In genomic region chr22:41181349-41182241, GRCh38 we compare ENCODE assay signal across 10 cellular contexts. TPM values are rescaled to one million over a fixed set of nuclear protein-coding genes. Genes with fewer than 3 reads are reported as not detected.
DNase-seq lines count a peak whose midpoint lies in the region; ATAC-seq and TF ChIP-seq lines count a peak whose summit lies in the region.
"Had no signal": no experiment of that assay in that cellular context is flagged by ENCODE, and none has a peak within 500 bp of the region (broad histone marks: within the 10 kb centered on the region; RNA-seq: fewer than 3 reads in every experiment).

No MANE protein-coding gene starts in this region.

- CTCF ChIA-PET in activated CD8-positive, alpha-beta T cell treated with anti-CD3 and anti-CD28 coated beads for 36 hours (lab: Charles Lee) = interaction anchor here (1.4 to 1.5 kb wide), 2 partner anchors 9 to 259 kb away, joined by 3 to 6 read pairs; no protein-coding TSS in a partner anchor

- H3K27ac Mint-ChIP-seq in brain = peak overlapping the region in 4 of 5 experiments; percentile 12 to 94 (median 56)
- no peak overlapping the region for H3K27ac Mint-ChIP-seq in activated CD8-positive, alpha-beta T cell treated with anti-CD3 and anti-CD28 coated beads for 36 hours

- no peak overlapping the region for H3K4me3 ChIP-seq in lung
- H3K4me3 ChIP-seq: thyroid gland had no signal

- H3K36me3 Mint-ChIP-seq in brain = peaks cover 31% of the 10 kb centered on the region
- H3K36me3 Mint-ChIP-seq in activated CD8-positive, alpha-beta T cell treated with anti-CD3 and anti-CD28 coated beads for 36 hours (ENCODE audit: low read depth) = peaks cover 21% of the 10 kb centered on the region

- intact Hi-C loops in activated CD8-positive, alpha-beta T cell treated with anti-CD3 and anti-CD28 coated beads for 36 hours (cut with micrococcal nuclease) = no loop called here

- H3K9me3 ChIP-seq in lung (ENCODE audit: control insufficient read depth in 2 of 2, insufficient read depth in 1 of 2, low read length in 1 of 2) = no peaks in the 10 kb centered on the region
- H3K9me3 ChIP-seq: thyroid gland had no signal

- H3K4me3 Mint-ChIP-seq in brain = no peak overlapping the region
- H3K4me3 Mint-ChIP-seq in activated CD8-positive, alpha-beta T cell treated with anti-CD3 and anti-CD28 coated beads for 36 hours = no peak overlapping the region

- no peaks in the 10 kb centered on the region for H3K27me3 ChIP-seq in lung (ENCODE audit: control insufficient read depth, insufficient read depth)
- H3K27me3 ChIP-seq: thyroid gland had no signal

- peak; percentile 35 to 47 for DNase-seq in AML-193 (lab: John Stamatoyannopoulos, UW)
- peak; percentile 66 for DNase-seq in HT-29 (ENCODE audit: low spot score)
- no peak for DNase-seq in lung (ENCODE audit: low spot score)
- no peak for DNase-seq in activated CD8-positive, alpha-beta T cell treated with anti-CD3 and anti-CD28 coated beads for 36 hours
- DNase-seq in NK-92 treated with Interleukin-12 subunit alpha and Interleukin-12 subunit beta, amount 100 ng/mL, for 24 hours (lab: John Stamatoyannopoulos, UW) = no peak
- DNase-seq in KG1 (lab: John Stamatoyannopoulos, UW) = no peak
- DNase-seq in NCI-H2227 treated with DMSO at 0.1 percent for 48 hours (lab: John Stamatoyannopoulos, UW) = no peak
- DNase-seq: thyroid gland had no signal

- H3K4me1 ChIP-seq in lung (ENCODE audit: control insufficient read depth in 2 of 2, insufficient read depth in 2 of 2, low read length in 2 of 2) = peaks cover 0 to 2% of the 10 kb centered on the region in 2 donors
- H3K4me1 ChIP-seq: parathyroid adenoma, thyroid gland had no signal

- peaks cover 9% of the 10 kb centered on the region for H3K4me1 Mint-ChIP-seq in brain
- no peaks in the 10 kb centered on the region for H3K4me1 Mint-ChIP-seq in activated CD8-positive, alpha-beta T cell treated with anti-CD3 and anti-CD28 coated beads for 36 hours (ENCODE audit: low read depth)

- ATAC-seq in lung (ENCODE audit: insufficient read depth, low FRiP score) = peak; percentile 68
- ATAC-seq in activated CD8-positive, alpha-beta T cell treated with anti-CD3 and anti-CD28 coated beads for 36 hours = no peak

- H3K27me3 Mint-ChIP-seq in brain = no peaks in the 10 kb centered on the region
- no peaks in the 10 kb centered on the region for H3K27me3 Mint-ChIP-seq in activated CD8-positive, alpha-beta T cell treated with anti-CD3 and anti-CD28 coated beads for 36 hours

- 69 to 71% methylated on average over 15 of the region's 15 CpGs for WGBS in lung, 2 donors

- no peaks in the 10 kb centered on the region for H3K9me3 Mint-ChIP-seq in brain
- H3K9me3 Mint-ChIP-seq in activated CD8-positive, alpha-beta T cell treated with anti-CD3 and anti-CD28 coated beads for 36 hours = no peaks in the 10 kb centered on the region

- peaks cover 2 to 21% of the 10 kb centered on the region in 2 donors for H3K36me3 ChIP-seq in lung (ENCODE audit: control insufficient read depth in 2 of 2, insufficient read depth in 2 of 2, low read length in 2 of 2)

- H3K27ac ChIP-seq in lung (ENCODE audit: low read depth in 1 of 2, low read length in 1 of 2) = peak overlapping the region in 1 of 2 donors; percentile 15
- H3K27ac ChIP-seq: parathyroid adenoma, thyroid gland had no signal

- POLR2A ChIA-PET in activated CD8-positive, alpha-beta T cell treated with anti-CD3 and anti-CD28 coated beads for 36 hours (lab: Charles Lee) = interaction anchor here (0.8 to 1.5 kb wide), 3 partner anchors 9 to 49 kb away, joined by 3 to 6 read pairs (median 4); no protein-coding TSS in a partner anchor

- TF ChIP-seq CTCF in brain (conservative IDR thresholded peaks at IDR 0.05) = no peak
- TF ChIP-seq CTCF in lung (IDR thresholded peaks at IDR 0.05; ENCODE audit: control extremely low read depth, extremely low read depth) = no peak
- TF ChIP-seq CTCF in activated CD8-positive, alpha-beta T cell treated with anti-CD3 and anti-CD28 coated beads for 36 hours (IDR thresholded peaks at IDR 0.05) = no peak

RNA-seq across cellular contexts. Expression of gene L3MBTL2, which starts 23.5 kb away (rescaled TPM):
- 23.6 and 28.4 TPM in 2 replicates for total RNA-seq in HT-29 (2014; rRNA removed; shearing (Covaris generic))
- polyA plus RNA-seq in brain (ENCODE audit: insufficient read depth, low read depth, low replicate concordance) (25.2 TPM), lung (10 to 100 TPM; 11.2 to 18.0 TPM)
- total RNA-seq in lung = 10 to 100 TPM; 21.2 to 28.6 TPM
- total RNA-seq in activated CD8-positive, alpha-beta T cell treated with anti-CD3 and anti-CD28 coated beads for 36 hours = 10 to 100 TPM; 25.6 to 28.3 TPM

RNA-seq across cellular contexts. Expression of gene CHADL, which starts 59.1 kb away (rescaled TPM):
- 0.76 TPM in 1 of 2 replicates, not detected in the other for total RNA-seq in HT-29 (2014; rRNA removed; shearing (Covaris generic))
- polyA plus RNA-seq in brain (ENCODE audit: insufficient read depth, low read depth, low replicate concordance) = 36.5 TPM
- total RNA-seq in lung = 1 to 10 TPM; 3.8 to 4.2 TPM
- polyA plus RNA-seq in lung = 1 to 10 TPM in 1 of 2 donors, under 1 TPM in 1; 1.00 to 4.0 TPM
- total RNA-seq in activated CD8-positive, alpha-beta T cell treated with anti-CD3 and anti-CD28 coated beads for 36 hours = under 1 TPM in 1 of 2 experiments, not detected in 1; 0.23 TPM

Comparison
In these comparisons a context has a peak if more than half of its experiments do, and no peak if none do; other contexts are left out.
1. DNase-seq: peak in AML-193 (2 of 2) and HT-29 (single experiment); none in lung (single experiment), activated CD8-positive, alpha-beta T cell treated with anti-CD3 and anti-CD28 coated beads for 36 hours (single experiment), NK-92 treated with Interleukin-12 subunit alpha and Interleukin-12 subunit beta, amount 100 ng/mL, for 24 hours (single experiment), KG1 (single experiment) and NCI-H2227 treated with DMSO at 0.1 percent for 48 hours (single experiment).